Comparison of ENCODE assay signal across 16 cellular contexts in genomic region chr12:25975179-25975578, GRCh38. TPM values are rescaled to one million over a fixed set of nuclear protein-coding genes. Genes with fewer than 3 reads are reported as not detected.
DNase-seq lines count a peak whose midpoint lies in the region; ATAC-seq and TF ChIP-seq lines count a peak whose summit lies in the region.
"Had no signal": no experiment of that assay in that cellular context is flagged by ENCODE, and none has a peak within 500 bp of the region (broad histone marks: within the 10 kb centered on the region; RNA-seq: fewer than 3 reads in every experiment).

No MANE protein-coding gene starts in this region.

- H3K27ac ChIP-seq in HEK293 (ENCODE audit: extremely low read depth, low read depth, low read length) (no peak overlapping the region), mesenchymal stem cell (ENCODE audit: low read length, poor library complexity, severe bottlenecking) (no peak overlapping the region)
- H3K27ac ChIP-seq: A549, HL-60 had no signal

- H4K91ac ChIP-seq in mesenchymal stem cell (ENCODE audit: low read length) = no peak overlapping the region

- no peak for ATAC-seq in GM19452 (IDR thresholded peaks at IDR 0.05; ENCODE audit: unreplicated experiment)
- no peak for ATAC-seq in GM21786 (IDR thresholded peaks at IDR 0.05; ENCODE audit: unreplicated experiment)
- no peak for ATAC-seq in HG02970 (IDR thresholded peaks at IDR 0.05; ENCODE audit: low FRiP score, unreplicated experiment)
- ATAC-seq: A549; CD8-positive, alpha-beta T cell; K562 had no signal

- DNase-seq in dermis blood vessel endothelial cell = peak; percentile 53
- no peak for DNase-seq in mesenchymal stem cell
- DNase-seq in immature natural killer cell = no peak
- DNase-seq: CD8-positive, alpha-beta T cell; COR-L47; DND-41; GDM1; H7 had no signal

- 88% methylated on average over 3 of the region's 3 CpGs for WGBS in mesenchymal stem cell

- H3K4me1 ChIP-seq in HEK293 (ENCODE audit: control insufficient read depth, insufficient read depth, low read length) (peaks cover 23% of the 10 kb centered on the region), mesenchymal stem cell (ENCODE audit: control insufficient read depth, insufficient read depth, low read depth, low read length) (peaks cover 6% of the 10 kb centered on the region)
- H3K4me1 ChIP-seq: A549 had no signal

- H3K4me1 Mint-ChIP-seq in immature natural killer cell = no peaks in the 10 kb centered on the region

- H2AK5ac ChIP-seq in mesenchymal stem cell (ENCODE audit: low read length, severe bottlenecking) = peak overlapping the region; percentile 21

- H3K4me2 ChIP-seq in mesenchymal stem cell (ENCODE audit: low read length, poor library complexity, severe bottlenecking) = no peak overlapping the region
- H3K4me2 ChIP-seq: A549 had no signal

- H3K14ac ChIP-seq in mesenchymal stem cell (ENCODE audit: low read length in 2 of 2) = peak overlapping the region in 1 of 2 experiments; percentile 58

- H3K9ac ChIP-seq in mesenchymal stem cell (ENCODE audit: low read length) = peak overlapping the region; percentile 10

- H3K9me3 ChIP-seq in HEK293 (ENCODE audit: control insufficient read depth, insufficient read depth, low read depth, low read length) (no peaks in the 10 kb centered on the region), mesenchymal stem cell (ENCODE audit: control insufficient read depth, low read length) (no peaks in the 10 kb centered on the region)
- H3K9me3 ChIP-seq: A549 had no signal

- no peak overlapping the region for H4K8ac ChIP-seq in mesenchymal stem cell (ENCODE audit: low read length)

- no peak overlapping the region for H3K4me3 Mint-ChIP-seq in immature natural killer cell
- H3K4me3 Mint-ChIP-seq: CD14-positive monocyte; CD8-positive, alpha-beta T cell had no signal

- no peak overlapping the region for H2AFZ ChIP-seq in mesenchymal stem cell (ENCODE audit: low read depth, low read length)

- H2BK120ac ChIP-seq in mesenchymal stem cell (ENCODE audit: low read depth, low read length) = no peak overlapping the region

- no peak overlapping the region for H3K23ac ChIP-seq in mesenchymal stem cell (ENCODE audit: low read length in 2 of 2)

- H3K9me3 Mint-ChIP-seq in immature natural killer cell = peaks cover 0 to 6% (median 0%) of the 10 kb centered on the region in 6 donors
- H3K9me3 Mint-ChIP-seq: CD14-positive monocyte; CD8-positive, alpha-beta T cell had no signal

- POLR2A ChIA-PET in HEK293 (lab: Yijun Ruan, JAX) = interaction anchor here (0.6 kb wide), 1 partner anchor 367 kb away, joined by 7 read pairs; no protein-coding TSS in a partner anchor

- H3K79me1 ChIP-seq in mesenchymal stem cell (replicated peaks; ENCODE audit: low read length, poor library complexity, severe bottlenecking) = peaks cover 8% of the 10 kb centered on the region

- no peak overlapping the region for H2BK12ac ChIP-seq in mesenchymal stem cell (ENCODE audit: low read length in 2 of 2)

- no peak overlapping the region for H2BK5ac ChIP-seq in mesenchymal stem cell (ENCODE audit: low read depth, low read length, poor library complexity, severe bottlenecking)

- no peaks in the 10 kb centered on the region for H3K36me3 ChIP-seq in HEK293 (ENCODE audit: control insufficient read depth in 2 of 2, insufficient read depth in 1 of 2, low read length in 2 of 2)
- H3K36me3 ChIP-seq in mesenchymal stem cell (ENCODE audit: control insufficient read depth in 1 of 2, insufficient read depth in 2 of 2, low read depth in 1 of 2, low read length in 2 of 2) = peaks cover 0 to 15% of the 10 kb centered on the region in 2 experiments

- H3K27ac Mint-ChIP-seq in immature natural killer cell = no peak overlapping the region
- H3K27ac Mint-ChIP-seq: CD8-positive, alpha-beta T cell had no signal

- peaks cover 0 to 5% (median 3%) of the 10 kb centered on the region in 3 donors for H3K27me3 Mint-ChIP-seq in immature natural killer cell (ENCODE audit: low read depth in 3 of 3)

- no peak for TF ChIP-seq CTCF in HEK293 (tag by site-specific recombination; IDR thresholded peaks at IDR 0.05)

- H3K18ac ChIP-seq in mesenchymal stem cell (ENCODE audit: low read depth in 1 of 2, low read length in 2 of 2) = no peak overlapping the region

- no peak overlapping the region for H3K4ac ChIP-seq in mesenchymal stem cell (ENCODE audit: low read depth in 1 of 2, low read length in 2 of 2)

- no peak overlapping the region for H2BK15ac ChIP-seq in mesenchymal stem cell (ENCODE audit: low read depth, poor library complexity, severe bottlenecking)

- H3K36me3 Mint-ChIP-seq in immature natural killer cell = no peaks in the 10 kb centered on the region
- H3K36me3 Mint-ChIP-seq: CD14-positive monocyte; CD8-positive, alpha-beta T cell had no signal

- CTCF ChIA-PET in HEK293 (lab: Yijun Ruan, JAX) = interaction anchor here (0.6 to 1.3 kb wide), 4 partner anchors 11 to 372 kb away, joined by 3 to 6 read pairs (median 4); no protein-coding TSS in a partner anchor

- no peaks in the 10 kb centered on the region for H3K27me3 ChIP-seq in mesenchymal stem cell (ENCODE audit: control insufficient read depth in 1 of 2, insufficient read depth in 1 of 2, low read length in 2 of 2)

- H3K4me3 ChIP-seq in HEK293 (ENCODE audit: low read depth, low read length) = no peak overlapping the region
- no peak overlapping the region for H3K4me3 ChIP-seq in mesenchymal stem cell (ENCODE audit: insufficient read depth in 1 of 2, low read depth in 1 of 2, low read length in 2 of 2)
- H3K4me3 ChIP-seq: A549, K562 had no signal

TF ChIP-seq in HEK293, 187 proteins besides CTCF, POLR2A, EP300 and RAD21:
- TF ChIP-seq SALL2 (tag by site-specific recombination; IDR thresholded peaks at IDR 0.05; ENCODE audit: borderline replicate concordance) (no peak), ZBTB20 (tag by site-specific recombination; IDR thresholded peaks at IDR 0.05) (0 out of 2 replicates have a peak, but pooled peaks have one; percentile 22), SP7 (tag by site-specific recombination; IDR thresholded peaks at IDR 0.05) (no peak)
- TF ChIP-seq, protein P1, sequence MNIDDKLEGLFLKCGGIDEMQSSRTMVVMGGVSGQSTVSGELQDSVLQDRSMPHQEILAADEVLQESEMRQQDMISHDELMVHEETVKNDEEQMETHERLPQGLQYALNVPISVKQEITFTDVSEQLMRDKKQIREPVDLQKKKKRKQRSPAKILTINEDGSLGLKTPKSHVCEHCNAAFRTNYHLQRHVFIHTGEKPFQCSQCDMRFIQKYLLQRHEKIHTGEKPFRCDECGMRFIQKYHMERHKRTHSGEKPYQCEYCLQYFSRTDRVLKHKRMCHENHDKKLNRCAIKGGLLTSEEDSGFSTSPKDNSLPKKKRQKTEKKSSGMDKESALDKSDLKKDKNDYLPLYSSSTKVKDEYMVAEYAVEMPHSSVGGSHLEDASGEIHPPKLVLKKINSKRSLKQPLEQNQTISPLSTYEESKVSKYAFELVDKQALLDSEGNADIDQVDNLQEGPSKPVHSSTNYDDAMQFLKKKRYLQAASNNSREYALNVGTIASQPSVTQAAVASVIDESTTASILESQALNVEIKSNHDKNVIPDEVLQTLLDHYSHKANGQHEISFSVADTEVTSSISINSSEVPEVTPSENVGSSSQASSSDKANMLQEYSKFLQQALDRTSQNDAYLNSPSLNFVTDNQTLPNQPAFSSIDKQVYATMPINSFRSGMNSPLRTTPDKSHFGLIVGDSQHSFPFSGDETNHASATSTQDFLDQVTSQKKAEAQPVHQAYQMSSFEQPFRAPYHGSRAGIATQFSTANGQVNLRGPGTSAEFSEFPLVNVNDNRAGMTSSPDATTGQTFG (tag by site-specific recombination; IDR thresholded peaks at IDR 0.05; ENCODE audit: borderline replicate concordance) = no peak
- TF ChIP-seq, protein P2, sequence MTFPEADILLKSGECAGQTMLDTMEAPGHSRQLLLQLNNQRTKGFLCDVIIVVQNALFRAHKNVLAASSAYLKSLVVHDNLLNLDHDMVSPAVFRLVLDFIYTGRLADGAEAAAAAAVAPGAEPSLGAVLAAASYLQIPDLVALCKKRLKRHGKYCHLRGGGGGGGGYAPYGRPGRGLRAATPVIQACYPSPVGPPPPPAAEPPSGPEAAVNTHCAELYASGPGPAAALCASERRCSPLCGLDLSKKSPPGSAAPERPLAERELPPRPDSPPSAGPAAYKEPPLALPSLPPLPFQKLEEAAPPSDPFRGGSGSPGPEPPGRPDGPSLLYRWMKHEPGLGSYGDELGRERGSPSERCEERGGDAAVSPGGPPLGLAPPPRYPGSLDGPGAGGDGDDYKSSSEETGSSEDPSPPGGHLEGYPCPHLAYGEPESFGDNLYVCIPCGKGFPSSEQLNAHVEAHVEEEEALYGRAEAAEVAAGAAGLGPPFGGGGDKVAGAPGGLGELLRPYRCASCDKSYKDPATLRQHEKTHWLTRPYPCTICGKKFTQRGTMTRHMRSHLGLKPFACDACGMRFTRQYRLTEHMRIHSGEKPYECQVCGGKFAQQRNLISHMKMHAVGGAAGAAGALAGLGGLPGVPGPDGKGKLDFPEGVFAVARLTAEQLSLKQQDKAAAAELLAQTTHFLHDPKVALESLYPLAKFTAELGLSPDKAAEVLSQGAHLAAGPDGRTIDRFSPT (tag by site-specific recombination; IDR thresholded peaks at IDR 0.05) = no peak

RNA-seq across cellular contexts. Expression of gene RASSF8, which starts 16.7 kb away (rescaled TPM):
- 84.7 and 98.0 TPM in 2 replicates for total RNA-seq in dermis blood vessel endothelial cell
- polyA plus RNA-seq in mesenchymal stem cell (2013, experiment 1 of 2) = 21.5 TPM
- polyA plus RNA-seq in mesenchymal stem cell (2013, experiment 2 of 2) = 20.1 TPM
- 1 to 10 TPM in 1 of 3 donors, under 1 TPM in 1, not detected in 1; 0.30 to 1.3 TPM for polyA plus RNA-seq in immature natural killer cell
